Comparison of ENCODE assay signal across 29 cellular contexts in the genomic region with DNA sequence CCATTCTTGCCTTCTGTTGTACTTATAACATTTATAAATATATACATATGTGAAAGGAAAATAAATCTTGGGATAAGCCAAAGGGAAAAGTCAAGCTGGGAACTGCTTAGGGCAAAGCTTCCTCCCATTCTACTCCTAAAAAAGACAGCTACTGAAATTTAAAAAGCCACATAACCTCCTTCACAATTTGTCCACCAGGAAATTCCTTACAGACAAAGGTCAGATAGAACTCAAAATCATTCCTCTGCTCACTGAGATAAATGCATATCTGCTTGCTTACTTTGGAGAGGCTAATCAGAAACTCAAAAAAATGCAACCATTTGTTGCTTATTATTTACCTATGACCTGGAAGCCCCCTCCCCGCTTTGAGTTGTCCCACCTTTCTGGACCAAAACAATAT.
"Had no signal": no experiment of that assay in that cellular context is flagged by ENCODE, and none has a peak within 500 bp of the region (broad histone marks: within the 10 kb centered on the region; RNA-seq: fewer than 3 reads in every experiment).

No MANE protein-coding gene starts in this region.

- H3K27ac ChIP-seq: colonic mucosa, coronary artery, dorsolateral prefrontal cortex, epithelial cell of prostate, esophagus muscularis mucosa, esophagus squamous epithelium, foreskin keratinocyte, gastrocnemius medialis, gastroesophageal sphincter, hepatocyte had no signal

- DNase-seq: colonic mucosa; cortex of kidney; dermis blood vessel endothelial cell; dorsolateral prefrontal cortex; effector CD4-positive, alpha-beta T cell; effector CD8-positive, alpha-beta T cell; effector memory CD4-positive, alpha-beta T cell; effector memory CD8-positive, alpha-beta T cell; endodermal cell; erythroblast; esophagus squamous epithelium; foreskin fibroblast; foreskin keratinocyte; foreskin melanocyte; gastrocnemius medialis; glutamatergic neuron; head of caudate nucleus; heart right ventricle had no signal

- H3K36me3 ChIP-seq: colonic mucosa, esophagus muscularis mucosa, esophagus squamous epithelium, gastrocnemius medialis, gastroesophageal sphincter, heart right ventricle had no signal

- H2AFZ ChIP-seq: hepatocyte had no signal

- ATAC-seq: effector memory CD8-positive, alpha-beta T cell; esophagus mucosa; foreskin keratinocyte; gastrocnemius medialis; gastroesophageal sphincter; heart right ventricle had no signal

- H3K9me3 ChIP-seq: colonic mucosa, esophagus muscularis mucosa, esophagus squamous epithelium, gastrocnemius medialis, gastroesophageal sphincter, heart right ventricle had no signal

- H3K9me3 Mint-ChIP-seq: dendritic cell treated with granulocyte-macrophage colony-stimulating factor and Interleukin-4, amounts not matched to agents 40 ng/mL and 50 ng/mL, for 4 days had no signal

- H3K27ac Mint-ChIP-seq: dendritic cell treated with granulocyte-macrophage colony-stimulating factor and Interleukin-4, amounts not matched to agents 40 ng/mL and 50 ng/mL, for 4 days; effector memory CD8-positive, alpha-beta T cell had no signal

- H3K4me1 ChIP-seq: colonic mucosa, esophagus muscularis mucosa, esophagus squamous epithelium, foreskin keratinocyte, gastrocnemius medialis, gastroesophageal sphincter had no signal

- H3K4me2 ChIP-seq: hepatocyte had no signal

- H3K4me3 Mint-ChIP-seq: dendritic cell treated with granulocyte-macrophage colony-stimulating factor and Interleukin-4, amounts not matched to agents 40 ng/mL and 50 ng/mL, for 4 days; effector memory CD8-positive, alpha-beta T cell; endodermal cell had no signal

- FAIRE-seq: colon, endometrium, endothelial cell of umbilical vein, frontal cortex had no signal

- H3K79me2 ChIP-seq: hepatocyte had no signal

- H3K4me3 ChIP-seq: colonic mucosa, coronary artery, dorsolateral prefrontal cortex, esophagus muscularis mucosa, esophagus squamous epithelium, gastrocnemius medialis, gastroesophageal sphincter, heart right ventricle, hepatocyte had no signal

- H3K27me3 ChIP-seq: colonic mucosa, esophagus muscularis mucosa, esophagus squamous epithelium, foreskin keratinocyte, gastrocnemius medialis, gastroesophageal sphincter, hepatocyte had no signal
